Comparison of ENCODE assay signal across 1 cellular context in the genomic region with DNA sequence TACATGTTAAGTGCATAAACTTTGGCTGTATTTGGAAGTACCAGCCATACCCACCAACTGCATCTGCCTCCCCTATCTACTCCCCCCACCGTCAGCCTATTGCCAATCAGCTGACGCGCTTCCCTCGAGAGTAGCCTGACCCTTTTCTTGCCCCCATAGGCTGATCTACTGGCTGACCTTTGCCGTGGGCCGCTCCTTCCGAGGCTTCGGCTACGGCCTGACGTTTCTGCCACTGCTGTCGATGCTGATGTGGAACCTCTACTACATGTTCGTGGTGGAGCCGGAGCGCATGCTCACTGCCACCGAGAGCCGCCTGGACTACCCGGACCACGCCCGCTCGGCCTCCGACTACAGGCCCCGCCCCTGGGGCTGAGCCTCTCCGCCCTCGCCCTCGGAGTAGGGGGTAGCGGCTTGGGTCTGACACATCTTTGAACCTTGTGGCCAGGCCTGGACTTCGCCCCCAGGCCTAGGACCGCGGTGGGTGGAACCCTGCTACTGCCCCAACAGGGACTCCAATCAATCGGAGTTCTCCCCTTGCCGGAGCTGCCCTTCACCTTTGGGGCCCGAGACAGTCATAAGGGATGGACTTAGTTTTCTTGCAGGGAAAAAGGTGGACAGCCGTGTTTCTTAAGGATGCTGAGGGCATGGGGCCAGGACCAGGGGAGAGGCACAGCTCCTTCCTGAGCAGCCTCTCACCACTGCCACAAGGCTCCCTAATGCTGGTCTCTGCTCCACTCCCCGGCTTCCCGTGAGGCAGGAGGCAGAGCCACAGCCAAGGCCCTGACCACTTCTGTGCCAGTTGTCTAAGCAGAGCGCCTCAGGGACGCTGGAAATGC.
TF ChIP-seq lines count a peak whose summit lies in the region.

No MANE protein-coding gene starts in this region.

TF ChIP-seq in HepG2, 621 proteins besides CTCF, POLR2A, EP300 and RAD21 (continued from another document and continues in another):
- TF ChIP-seq, protein P1, sequence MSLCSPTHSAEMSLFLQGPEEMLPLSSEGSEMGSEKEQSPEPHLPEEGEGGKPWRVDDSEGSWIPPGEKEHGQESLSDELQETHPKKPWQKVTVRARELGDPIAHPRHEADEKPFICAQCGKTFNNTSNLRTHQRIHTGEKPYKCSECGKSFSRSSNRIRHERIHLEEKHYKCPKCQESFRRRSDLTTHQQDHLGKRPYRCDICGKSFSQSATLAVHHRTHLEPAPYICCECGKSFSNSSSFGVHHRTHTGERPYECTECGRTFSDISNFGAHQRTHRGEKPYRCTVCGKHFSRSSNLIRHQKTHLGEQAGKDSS (CRISPR knock-in tag; IDR thresholded peaks at IDR 0.05; ENCODE audit: borderline replicate concordance, low read depth), result peak; percentile 35; the same call in 1 of the 2 replicates
- TF ChIP-seq ZNF468 (CRISPR knock-in tag; IDR thresholded peaks at IDR 0.05) (no peak), ZFP41 (CRISPR knock-in tag; IDR thresholded peaks at IDR 0.05; ENCODE audit: borderline replicate concordance) (no peak), TSC22D2 (CRISPR knock-in tag; IDR thresholded peaks at IDR 0.05; ENCODE audit: borderline replicate concordance) (no peak), YY1 (IDR thresholded peaks at IDR 0.05; ENCODE audit: insufficient read depth, insufficient replicate concordance, low read depth, low read length) (peak; percentile 67), ZNF101 (CRISPR knock-in tag; IDR thresholded peaks at IDR 0.05; ENCODE audit: borderline replicate concordance, low read depth) (no peak; the same call in 1 of the 2 replicates), U2AF1 (optimal IDR thresholded peaks at IDR 0.05; ENCODE audit: low read depth, low read length) (no peak), SRSF9 (IDR thresholded peaks at IDR 0.05; ENCODE audit: borderline replicate concordance, insufficient read depth, low read depth, low read length, poor library complexity, severe bottlenecking) (no peak), HNRNPH1 (optimal IDR thresholded peaks at IDR 0.05; ENCODE audit: low read depth, low read length) (no peak), AGO2 (optimal IDR thresholded peaks at IDR 0.05; ENCODE audit: low read depth, low read length) (peak; percentile 86), ZKSCAN1 (IDR thresholded peaks at IDR 0.05; ENCODE audit: low read length) (no peak), ZNF749 (CRISPR knock-in tag; IDR thresholded peaks at IDR 0.05; ENCODE audit: borderline replicate concordance) (peak; percentile 84; the same call in 1 of the 2 replicates), GABPA (IDR thresholded peaks at IDR 0.05; ENCODE audit: low read depth, low read length) (no peak), GABPA (CRISPR knock-in tag; IDR thresholded peaks at IDR 0.05; ENCODE audit: low read depth) (no peak; the same call in 1 of the 2 replicates), ZFX (CRISPR knock-in tag; IDR thresholded peaks at IDR 0.05; ENCODE audit: low read depth) (peak; percentile 98), ESRRA (CRISPR knock-in tag; IDR thresholded peaks at IDR 0.05; ENCODE audit: low read depth) (peak; percentile 91), CHD2 (IDR thresholded peaks at IDR 0.05; ENCODE audit: low read depth, low read length) (peak; percentile 29), MEIS1 (CRISPR knock-in tag; IDR thresholded peaks at IDR 0.05; ENCODE audit: borderline replicate concordance) (no peak), ATRX (CRISPR knock-in tag; IDR thresholded peaks at IDR 0.05; ENCODE audit: borderline replicate concordance) (no peak), ZC3H4 (CRISPR knock-in tag; IDR thresholded peaks at IDR 0.05; ENCODE audit: borderline replicate concordance) (no peak), ZNF431 (CRISPR knock-in tag; IDR thresholded peaks at IDR 0.05; ENCODE audit: borderline replicate concordance, low read depth) (no peak), ZZZ3 (CRISPR knock-in tag; IDR thresholded peaks at IDR 0.05; ENCODE audit: borderline replicate concordance) (peak; percentile 46; the same call in 1 of the 2 replicates), TRIM24 (CRISPR knock-in tag; IDR thresholded peaks at IDR 0.05) (no peak), POLR2G (IDR thresholded peaks at IDR 0.05; ENCODE audit: low read depth, low read length) (peak; percentile 87), ZNF33B (CRISPR knock-in tag; IDR thresholded peaks at IDR 0.05) (no peak), FOXJ3 (CRISPR knock-in tag; IDR thresholded peaks at IDR 0.05; ENCODE audit: borderline replicate concordance) (peak; percentile 53; the same call in 1 of the 2 replicates), SMYD3 (CRISPR knock-in tag; IDR thresholded peaks at IDR 0.05) (no peak; the same call in 1 of the 2 replicates), ZSCAN25 (CRISPR knock-in tag; IDR thresholded peaks at IDR 0.05) (no peak; the same call in 1 of the 2 replicates), PTBP1 (IDR thresholded peaks at IDR 0.05; ENCODE audit: low read depth, low read length, poor library complexity, severe bottlenecking) (peak; percentile 26), GTF3A (CRISPR knock-in tag; conservative IDR thresholded peaks at IDR 0.05) (no peak), ZFP37 (CRISPR knock-in tag; IDR thresholded peaks at IDR 0.05; ENCODE audit: borderline replicate concordance) (no peak), ZNF720 (CRISPR knock-in tag; IDR thresholded peaks at IDR 0.05) (no peak), ZNF768 (CRISPR knock-in tag; IDR thresholded peaks at IDR 0.05) (no peak; the same call in 1 of the 2 replicates), TCF7 (IDR thresholded peaks at IDR 0.05; ENCODE audit: low read depth) (peak; percentile 56; the same call in 1 of the 2 replicates), ZNF773 (CRISPR knock-in tag; IDR thresholded peaks at IDR 0.05; ENCODE audit: borderline replicate concordance) (no peak)
- TF ChIP-seq, protein P2, sequence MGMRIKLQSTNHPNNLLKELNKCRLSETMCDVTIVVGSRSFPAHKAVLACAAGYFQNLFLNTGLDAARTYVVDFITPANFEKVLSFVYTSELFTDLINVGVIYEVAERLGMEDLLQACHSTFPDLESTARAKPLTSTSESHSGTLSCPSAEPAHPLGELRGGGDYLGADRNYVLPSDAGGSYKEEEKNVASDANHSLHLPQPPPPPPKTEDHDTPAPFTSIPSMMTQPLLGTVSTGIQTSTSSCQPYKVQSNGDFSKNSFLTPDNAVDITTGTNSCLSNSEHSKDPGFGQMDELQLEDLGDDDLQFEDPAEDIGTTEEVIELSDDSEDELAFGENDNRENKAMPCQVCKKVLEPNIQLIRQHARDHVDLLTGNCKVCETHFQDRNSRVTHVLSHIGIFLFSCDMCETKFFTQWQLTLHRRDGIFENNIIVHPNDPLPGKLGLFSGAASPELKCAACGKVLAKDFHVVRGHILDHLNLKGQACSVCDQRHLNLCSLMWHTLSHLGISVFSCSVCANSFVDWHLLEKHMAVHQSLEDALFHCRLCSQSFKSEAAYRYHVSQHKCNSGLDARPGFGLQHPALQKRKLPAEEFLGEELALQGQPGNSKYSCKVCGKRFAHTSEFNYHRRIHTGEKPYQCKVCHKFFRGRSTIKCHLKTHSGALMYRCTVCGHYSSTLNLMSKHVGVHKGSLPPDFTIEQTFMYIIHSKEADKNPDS (CRISPR knock-in tag; IDR thresholded peaks at IDR 0.05), result no peak
- TF ChIP-seq, protein P3, sequence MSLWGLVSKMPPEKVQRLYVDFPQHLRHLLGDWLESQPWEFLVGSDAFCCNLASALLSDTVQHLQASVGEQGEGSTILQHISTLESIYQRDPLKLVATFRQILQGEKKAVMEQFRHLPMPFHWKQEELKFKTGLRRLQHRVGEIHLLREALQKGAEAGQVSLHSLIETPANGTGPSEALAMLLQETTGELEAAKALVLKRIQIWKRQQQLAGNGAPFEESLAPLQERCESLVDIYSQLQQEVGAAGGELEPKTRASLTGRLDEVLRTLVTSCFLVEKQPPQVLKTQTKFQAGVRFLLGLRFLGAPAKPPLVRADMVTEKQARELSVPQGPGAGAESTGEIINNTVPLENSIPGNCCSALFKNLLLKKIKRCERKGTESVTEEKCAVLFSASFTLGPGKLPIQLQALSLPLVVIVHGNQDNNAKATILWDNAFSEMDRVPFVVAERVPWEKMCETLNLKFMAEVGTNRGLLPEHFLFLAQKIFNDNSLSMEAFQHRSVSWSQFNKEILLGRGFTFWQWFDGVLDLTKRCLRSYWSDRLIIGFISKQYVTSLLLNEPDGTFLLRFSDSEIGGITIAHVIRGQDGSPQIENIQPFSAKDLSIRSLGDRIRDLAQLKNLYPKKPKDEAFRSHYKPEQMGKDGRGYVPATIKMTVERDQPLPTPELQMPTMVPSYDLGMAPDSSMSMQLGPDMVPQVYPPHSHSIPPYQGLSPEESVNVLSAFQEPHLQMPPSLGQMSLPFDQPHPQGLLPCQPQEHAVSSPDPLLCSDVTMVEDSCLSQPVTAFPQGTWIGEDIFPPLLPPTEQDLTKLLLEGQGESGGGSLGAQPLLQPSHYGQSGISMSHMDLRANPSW (CRISPR knock-in tag; IDR thresholded peaks at IDR 0.05; ENCODE audit: borderline replicate concordance), result peak; percentile 67; the same call in 1 of the 2 replicates
- TF ChIP-seq, protein P4, sequence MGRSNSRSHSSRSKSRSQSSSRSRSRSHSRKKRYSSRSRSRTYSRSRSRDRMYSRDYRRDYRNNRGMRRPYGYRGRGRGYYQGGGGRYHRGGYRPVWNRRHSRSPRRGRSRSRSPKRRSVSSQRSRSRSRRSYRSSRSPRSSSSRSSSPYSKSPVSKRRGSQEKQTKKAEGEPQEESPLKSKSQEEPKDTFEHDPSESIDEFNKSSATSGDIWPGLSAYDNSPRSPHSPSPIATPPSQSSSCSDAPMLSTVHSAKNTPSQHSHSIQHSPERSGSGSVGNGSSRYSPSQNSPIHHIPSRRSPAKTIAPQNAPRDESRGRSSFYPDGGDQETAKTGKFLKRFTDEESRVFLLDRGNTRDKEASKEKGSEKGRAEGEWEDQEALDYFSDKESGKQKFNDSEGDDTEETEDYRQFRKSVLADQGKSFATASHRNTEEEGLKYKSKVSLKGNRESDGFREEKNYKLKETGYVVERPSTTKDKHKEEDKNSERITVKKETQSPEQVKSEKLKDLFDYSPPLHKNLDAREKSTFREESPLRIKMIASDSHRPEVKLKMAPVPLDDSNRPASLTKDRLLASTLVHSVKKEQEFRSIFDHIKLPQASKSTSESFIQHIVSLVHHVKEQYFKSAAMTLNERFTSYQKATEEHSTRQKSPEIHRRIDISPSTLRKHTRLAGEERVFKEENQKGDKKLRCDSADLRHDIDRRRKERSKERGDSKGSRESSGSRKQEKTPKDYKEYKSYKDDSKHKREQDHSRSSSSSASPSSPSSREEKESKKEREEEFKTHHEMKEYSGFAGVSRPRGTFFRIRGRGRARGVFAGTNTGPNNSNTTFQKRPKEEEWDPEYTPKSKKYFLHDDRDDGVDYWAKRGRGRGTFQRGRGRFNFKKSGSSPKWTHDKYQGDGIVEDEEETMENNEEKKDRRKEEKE (IDR thresholded peaks at IDR 0.05), result no peak
- TF ChIP-seq, protein P5, sequence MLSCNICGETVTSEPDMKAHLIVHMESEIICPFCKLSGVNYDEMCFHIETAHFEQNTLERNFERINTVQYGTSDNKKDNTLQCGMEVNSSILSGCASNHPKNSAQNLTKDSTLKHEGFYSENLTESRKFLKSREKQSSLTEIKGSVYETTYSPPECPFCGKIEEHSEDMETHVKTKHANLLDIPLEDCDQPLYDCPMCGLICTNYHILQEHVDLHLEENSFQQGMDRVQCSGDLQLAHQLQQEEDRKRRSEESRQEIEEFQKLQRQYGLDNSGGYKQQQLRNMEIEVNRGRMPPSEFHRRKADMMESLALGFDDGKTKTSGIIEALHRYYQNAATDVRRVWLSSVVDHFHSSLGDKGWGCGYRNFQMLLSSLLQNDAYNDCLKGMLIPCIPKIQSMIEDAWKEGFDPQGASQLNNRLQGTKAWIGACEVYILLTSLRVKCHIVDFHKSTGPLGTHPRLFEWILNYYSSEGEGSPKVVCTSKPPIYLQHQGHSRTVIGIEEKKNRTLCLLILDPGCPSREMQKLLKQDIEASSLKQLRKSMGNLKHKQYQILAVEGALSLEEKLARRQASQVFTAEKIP (CRISPR knock-in tag; IDR thresholded peaks at IDR 0.05; ENCODE audit: borderline replicate concordance), result no peak
- TF ChIP-seq, protein P6, sequence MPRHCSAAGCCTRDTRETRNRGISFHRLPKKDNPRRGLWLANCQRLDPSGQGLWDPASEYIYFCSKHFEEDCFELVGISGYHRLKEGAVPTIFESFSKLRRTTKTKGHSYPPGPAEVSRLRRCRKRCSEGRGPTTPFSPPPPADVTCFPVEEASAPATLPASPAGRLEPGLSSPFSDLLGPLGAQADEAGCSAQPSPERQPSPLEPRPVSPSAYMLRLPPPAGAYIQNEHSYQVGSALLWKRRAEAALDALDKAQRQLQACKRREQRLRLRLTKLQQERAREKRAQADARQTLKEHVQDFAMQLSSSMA (CRISPR knock-in tag; IDR thresholded peaks at IDR 0.05), result no peak
- TF ChIP-seq, protein P7, sequence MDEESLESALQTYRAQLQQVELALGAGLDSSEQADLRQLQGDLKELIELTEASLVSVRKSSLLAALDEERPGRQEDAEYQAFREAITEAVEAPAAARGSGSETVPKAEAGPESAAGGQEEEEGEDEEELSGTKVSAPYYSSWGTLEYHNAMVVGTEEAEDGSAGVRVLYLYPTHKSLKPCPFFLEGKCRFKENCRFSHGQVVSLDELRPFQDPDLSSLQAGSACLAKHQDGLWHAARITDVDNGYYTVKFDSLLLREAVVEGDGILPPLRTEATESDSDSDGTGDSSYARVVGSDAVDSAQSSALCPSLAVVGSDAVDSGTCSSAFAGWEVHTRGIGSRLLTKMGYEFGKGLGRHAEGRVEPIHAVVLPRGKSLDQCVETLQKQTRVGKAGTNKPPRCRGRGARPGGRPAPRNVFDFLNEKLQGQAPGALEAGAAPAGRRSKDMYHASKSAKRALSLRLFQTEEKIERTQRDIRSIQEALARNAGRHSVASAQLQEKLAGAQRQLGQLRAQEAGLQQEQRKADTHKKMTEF (CRISPR knock-in tag; IDR thresholded peaks at IDR 0.05), result peak; percentile 94
- TF ChIP-seq, protein P8, sequence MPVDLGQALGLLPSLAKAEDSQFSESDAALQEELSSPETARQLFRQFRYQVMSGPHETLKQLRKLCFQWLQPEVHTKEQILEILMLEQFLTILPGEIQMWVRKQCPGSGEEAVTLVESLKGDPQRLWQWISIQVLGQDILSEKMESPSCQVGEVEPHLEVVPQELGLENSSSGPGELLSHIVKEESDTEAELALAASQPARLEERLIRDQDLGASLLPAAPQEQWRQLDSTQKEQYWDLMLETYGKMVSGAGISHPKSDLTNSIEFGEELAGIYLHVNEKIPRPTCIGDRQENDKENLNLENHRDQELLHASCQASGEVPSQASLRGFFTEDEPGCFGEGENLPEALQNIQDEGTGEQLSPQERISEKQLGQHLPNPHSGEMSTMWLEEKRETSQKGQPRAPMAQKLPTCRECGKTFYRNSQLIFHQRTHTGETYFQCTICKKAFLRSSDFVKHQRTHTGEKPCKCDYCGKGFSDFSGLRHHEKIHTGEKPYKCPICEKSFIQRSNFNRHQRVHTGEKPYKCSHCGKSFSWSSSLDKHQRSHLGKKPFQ (CRISPR knock-in tag; IDR thresholded peaks at IDR 0.05; ENCODE audit: insufficient replicate concordance), result peak; percentile 51
- TF ChIP-seq, protein P9, sequence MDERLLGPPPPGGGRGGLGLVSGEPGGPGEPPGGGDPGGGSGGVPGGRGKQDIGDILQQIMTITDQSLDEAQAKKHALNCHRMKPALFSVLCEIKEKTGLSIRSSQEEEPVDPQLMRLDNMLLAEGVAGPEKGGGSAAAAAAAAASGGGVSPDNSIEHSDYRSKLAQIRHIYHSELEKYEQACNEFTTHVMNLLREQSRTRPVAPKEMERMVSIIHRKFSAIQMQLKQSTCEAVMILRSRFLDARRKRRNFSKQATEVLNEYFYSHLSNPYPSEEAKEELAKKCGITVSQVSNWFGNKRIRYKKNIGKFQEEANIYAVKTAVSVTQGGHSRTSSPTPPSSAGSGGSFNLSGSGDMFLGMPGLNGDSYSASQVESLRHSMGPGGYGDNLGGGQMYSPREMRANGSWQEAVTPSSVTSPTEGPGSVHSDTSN (CRISPR knock-in tag; IDR thresholded peaks at IDR 0.05), result no peak
